Comparison of ENCODE assay signal across 1 cellular context in the genomic region with DNA sequence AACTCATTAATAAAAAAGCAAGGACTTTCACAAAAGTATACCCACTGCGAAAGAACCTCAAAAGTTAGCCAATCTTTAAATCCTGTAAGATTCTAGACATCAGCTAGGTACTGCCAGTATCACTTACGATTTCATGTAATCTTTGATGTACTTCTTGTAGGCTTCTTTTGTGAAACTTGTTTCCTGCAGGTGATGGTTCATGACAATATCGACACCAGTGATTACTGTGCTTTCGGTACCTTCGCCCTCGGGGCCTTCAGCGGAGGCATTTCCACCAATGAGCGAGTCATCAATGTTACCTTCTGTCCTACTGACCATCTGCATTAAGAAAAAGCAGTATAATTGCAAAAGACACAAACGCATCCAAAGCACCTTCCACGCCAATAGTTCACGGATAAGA.
TF ChIP-seq lines count a peak whose summit lies in the region.

No MANE protein-coding gene starts in this region.

TF ChIP-seq in GM23338, 12 proteins besides CTCF, POLR2A, EP300 and RAD21 (continued from another document):
- TF ChIP-seq, protein P1, sequence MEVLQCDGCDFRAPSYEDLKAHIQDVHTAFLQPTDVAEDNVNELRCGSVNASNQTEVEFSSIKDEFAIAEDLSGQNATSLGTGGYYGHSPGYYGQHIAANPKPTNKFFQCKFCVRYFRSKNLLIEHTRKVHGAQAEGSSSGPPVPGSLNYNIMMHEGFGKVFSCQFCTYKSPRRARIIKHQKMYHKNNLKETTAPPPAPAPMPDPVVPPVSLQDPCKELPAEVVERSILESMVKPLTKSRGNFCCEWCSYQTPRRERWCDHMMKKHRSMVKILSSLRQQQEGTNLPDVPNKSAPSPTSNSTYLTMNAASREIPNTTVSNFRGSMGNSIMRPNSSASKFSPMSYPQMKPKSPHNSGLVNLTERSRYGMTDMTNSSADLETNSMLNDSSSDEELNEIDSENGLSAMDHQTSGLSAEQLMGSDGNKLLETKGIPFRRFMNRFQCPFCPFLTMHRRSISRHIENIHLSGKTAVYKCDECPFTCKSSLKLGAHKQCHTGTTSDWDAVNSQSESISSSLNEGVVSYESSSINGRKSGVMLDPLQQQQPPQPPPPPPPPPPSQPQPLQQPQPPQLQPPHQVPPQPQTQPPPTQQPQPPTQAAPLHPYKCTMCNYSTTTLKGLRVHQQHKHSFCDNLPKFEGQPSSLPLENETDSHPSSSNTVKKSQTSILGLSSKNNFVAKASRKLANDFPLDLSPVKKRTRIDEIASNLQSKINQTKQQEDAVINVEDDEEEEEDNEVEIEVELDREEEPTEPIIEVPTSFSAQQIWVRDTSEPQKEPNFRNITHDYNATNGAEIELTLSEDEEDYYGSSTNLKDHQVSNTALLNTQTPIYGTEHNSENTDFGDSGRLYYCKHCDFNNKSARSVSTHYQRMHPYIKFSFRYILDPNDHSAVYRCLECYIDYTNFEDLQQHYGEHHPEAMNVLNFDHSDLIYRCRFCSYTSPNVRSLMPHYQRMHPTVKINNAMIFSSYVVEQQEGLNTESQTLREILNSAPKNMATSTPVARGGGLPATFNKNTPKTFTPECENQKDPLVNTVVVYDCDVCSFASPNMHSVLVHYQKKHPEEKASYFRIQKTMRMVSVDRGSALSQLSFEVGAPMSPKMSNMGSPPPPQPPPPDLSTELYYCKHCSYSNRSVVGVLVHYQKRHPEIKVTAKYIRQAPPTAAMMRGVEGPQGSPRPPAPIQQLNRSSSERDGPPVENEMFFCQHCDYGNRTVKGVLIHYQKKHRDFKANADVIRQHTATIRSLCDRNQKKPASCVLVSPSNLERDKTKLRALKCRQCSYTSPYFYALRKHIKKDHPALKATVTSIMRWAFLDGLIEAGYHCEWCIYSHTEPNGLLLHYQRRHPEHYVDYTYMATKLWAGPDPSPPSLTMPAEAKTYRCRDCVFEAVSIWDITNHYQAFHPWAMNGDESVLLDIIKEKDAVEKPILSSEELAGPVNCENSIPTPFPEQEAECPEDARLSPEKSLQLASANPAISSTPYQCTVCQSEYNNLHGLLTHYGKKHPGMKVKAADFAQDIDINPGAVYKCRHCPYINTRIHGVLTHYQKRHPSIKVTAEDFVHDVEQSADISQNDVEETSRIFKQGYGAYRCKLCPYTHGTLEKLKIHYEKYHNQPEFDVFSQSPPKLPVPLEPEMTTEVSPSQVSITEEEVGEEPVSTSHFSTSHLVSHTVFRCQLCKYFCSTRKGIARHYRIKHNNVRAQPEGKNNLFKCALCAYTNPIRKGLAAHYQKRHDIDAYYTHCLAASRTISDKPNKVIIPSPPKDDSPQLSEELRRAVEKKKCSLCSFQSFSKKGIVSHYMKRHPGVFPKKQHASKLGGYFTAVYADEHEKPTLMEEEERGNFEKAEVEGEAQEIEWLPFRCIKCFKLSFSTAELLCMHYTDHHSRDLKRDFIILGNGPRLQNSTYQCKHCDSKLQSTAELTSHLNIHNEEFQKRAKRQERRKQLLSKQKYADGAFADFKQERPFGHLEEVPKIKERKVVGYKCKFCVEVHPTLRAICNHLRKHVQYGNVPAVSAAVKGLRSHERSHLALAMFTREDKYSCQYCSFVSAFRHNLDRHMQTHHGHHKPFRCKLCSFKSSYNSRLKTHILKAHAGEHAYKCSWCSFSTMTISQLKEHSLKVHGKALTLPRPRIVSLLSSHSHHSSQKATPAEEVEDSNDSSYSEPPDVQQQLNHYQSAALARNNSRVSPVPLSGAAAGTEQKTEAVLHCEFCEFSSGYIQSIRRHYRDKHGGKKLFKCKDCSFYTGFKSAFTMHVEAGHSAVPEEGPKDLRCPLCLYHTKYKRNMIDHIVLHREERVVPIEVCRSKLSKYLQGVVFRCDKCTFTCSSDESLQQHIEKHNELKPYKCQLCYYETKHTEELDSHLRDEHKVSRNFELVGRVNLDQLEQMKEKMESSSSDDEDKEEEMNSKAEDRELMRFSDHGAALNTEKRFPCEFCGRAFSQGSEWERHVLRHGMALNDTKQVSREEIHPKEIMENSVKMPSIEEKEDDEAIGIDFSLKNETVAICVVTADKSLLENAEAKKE (CRISPR knock-in tag; IDR thresholded peaks at IDR 0.05) = no peak
- TF ChIP-seq STAT1 (IDR thresholded peaks at IDR 0.05; ENCODE audit: unreplicated experiment) (no peak), JUNB (IDR thresholded peaks at IDR 0.05; ENCODE audit: unreplicated experiment) (no peak), EZH2phosphoT487 (IDR thresholded peaks at IDR 0.05; ENCODE audit: unreplicated experiment) (no peak), POLR2AphosphoS5 (IDR thresholded peaks at IDR 0.05; ENCODE audit: low read depth) (no peak), ZNF114 (CRISPR knock-in tag; IDR thresholded peaks at IDR 0.05) (no peak)
- TF ChIP-seq, protein P2, sequence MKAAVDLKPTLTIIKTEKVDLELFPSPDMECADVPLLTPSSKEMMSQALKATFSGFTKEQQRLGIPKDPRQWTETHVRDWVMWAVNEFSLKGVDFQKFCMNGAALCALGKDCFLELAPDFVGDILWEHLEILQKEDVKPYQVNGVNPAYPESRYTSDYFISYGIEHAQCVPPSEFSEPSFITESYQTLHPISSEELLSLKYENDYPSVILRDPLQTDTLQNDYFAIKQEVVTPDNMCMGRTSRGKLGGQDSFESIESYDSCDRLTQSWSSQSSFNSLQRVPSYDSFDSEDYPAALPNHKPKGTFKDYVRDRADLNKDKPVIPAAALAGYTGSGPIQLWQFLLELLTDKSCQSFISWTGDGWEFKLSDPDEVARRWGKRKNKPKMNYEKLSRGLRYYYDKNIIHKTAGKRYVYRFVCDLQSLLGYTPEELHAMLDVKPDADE (IDR thresholded peaks at IDR 0.05) = no peak
